ENCODE assay signal across 24 cellular contexts in genomic region chr1:99552215-99552614, GRCh38.
"Had no signal": no experiment of that assay in that cellular context is flagged by ENCODE, and none has a peak within 500 bp of the region (broad histone marks: within the 10 kb centered on the region; RNA-seq: fewer than 3 reads in every experiment).

No MANE protein-coding gene starts in this region.

- DNase-seq: IMR-90, Kasumi-1, MM.1S, NCI-H1092 treated with DMSO at 0.1 percent for 48 hours, NCI-H1417, NCI-H1436 treated with DMSO at 0.1 percent for 48 hours, NCI-H1694, NCI-H187 treated with DMSO at 0.1 percent for 48 hours, NCI-H2029 treated with DMSO at 0.1 percent for 48 hours, NCI-H2171, NCI-H226, NCI-H446, NCI-H510A, NCI-H524 treated with DMSO at 0.1 percent for 48 hours, NCI-H69, NCI-H774, PC-3, SHP77 treated with DMSO at 0.1 percent for 48 hours, T-helper 1 cell had no signal

- H3K9me3 ChIP-seq: SJSA1 had no signal

- H3K4me2 ChIP-seq: KMS-11 had no signal

- H3K36me3 ChIP-seq: SJSA1 had no signal

- H3K27ac ChIP-seq: KMS-11, RWPE1, SJSA1, SK-N-MC had no signal

- H3K4me3 ChIP-seq: SJSA1, SK-N-MC had no signal

- H3K27me3 ChIP-seq: SJSA1 had no signal

- ATAC-seq: Panc1, PC-3 had no signal

- H3K9ac ChIP-seq: KMS-11 had no signal
